Comparison of ENCODE assay signal across 9 cellular contexts in genomic region chr15:90593469-90594158, GRCh38.
A peak's percentile ranks its signal among the peaks of the same experiment; 100 is the strongest.
DNase-seq lines count a peak whose midpoint lies in the region; ATAC-seq, FAIRE-seq and TF ChIP-seq lines count a peak whose summit lies in the region.
"Had no signal": no experiment of that assay in that cellular context is flagged by ENCODE, and none has a peak within 500 bp of the region (broad histone marks: within the 10 kb centered on the region; RNA-seq: fewer than 3 reads in every experiment).

No MANE protein-coding gene starts in this region.

- H3K9me3 Mint-ChIP-seq in activated T-cell treated with anti-CD3 and anti-CD28 coated beads, Interleukin-2, amount 50 U/mL, for 4 hours: no peaks in the 10 kb centered on the region

- H3K4me3 Mint-ChIP-seq in activated T-cell treated with anti-CD3 and anti-CD28 coated beads, Interleukin-2, amount 50 U/mL, for 4 hours: peak overlapping the region; percentile 83

- no peak for TF ChIP-seq CTCF in SU-DHL-6 (IDR thresholded peaks at IDR 0.05; ENCODE audit: insufficient read depth, low read length, poor library complexity, severe bottlenecking)
- no peak for TF ChIP-seq CTCF in pancreas (IDR thresholded peaks at IDR 0.05)

- 73 to 79% methylated on average over 10 of the region's 10 CpGs for WGBS in esophagus, 2 donors
- 87 to 91% methylated on average over 10 of the region's 10 CpGs for WGBS in pancreas, 2 donors

- no peaks in the 10 kb centered on the region for H4K20me1 ChIP-seq in SU-DHL-6 (ENCODE audit: low read depth, low read length)

- H3K79me2 ChIP-seq in SU-DHL-6 (ENCODE audit: insufficient read depth, low read length): no peaks in the 10 kb centered on the region

- no peaks in the 10 kb centered on the region for H3K36me3 ChIP-seq in SU-DHL-6 (ENCODE audit: low read length)
- no peaks in the 10 kb centered on the region for H3K36me3 ChIP-seq in esophagus (ENCODE audit: control insufficient read depth in 2 of 2, insufficient read depth in 2 of 2, low read length in 1 of 2)
- no peaks in the 10 kb centered on the region for H3K36me3 ChIP-seq in pancreas
- H3K36me3 ChIP-seq: cardiac muscle cell had no signal

- no peak for DNase-seq in activated T-cell treated with anti-CD3 and anti-CD28 coated beads, Interleukin-2, amount 50 U/mL, for 4 hours
- DNase-seq in activated T-cell treated with anti-CD3 and anti-CD28 coated beads for 4 hours (no peak), substantia nigra (lab: John Stamatoyannopoulos, UW) (no peak), HCEC 1CT (no peak), pancreas (no peak), NCI-H1436 treated with DMSO at 0.1 percent for 48 hours (lab: John Stamatoyannopoulos, UW) (no peak)

- no peaks in the 10 kb centered on the region for H3K9me2 ChIP-seq in SU-DHL-6 (replicated peaks; ENCODE audit: insufficient read depth, low read length)

- peaks cover 72% of the 10 kb centered on the region for H3K4me1 Mint-ChIP-seq in activated T-cell treated with anti-CD3 and anti-CD28 coated beads, Interleukin-2, amount 50 U/mL, for 4 hours (ENCODE audit: low read depth)

- intact Hi-C loops in pancreas (cut with DNase I): no loop called here

- H3K4me2 ChIP-seq in SU-DHL-6 (ENCODE audit: low read depth, low read length, poor library complexity, severe bottlenecking): peak overlapping the region; percentile 45

- no peak overlapping the region for H3K4me3 ChIP-seq in SU-DHL-6 (ENCODE audit: insufficient read depth, low read length, poor library complexity, severe bottlenecking)
- no peak overlapping the region for H3K4me3 ChIP-seq in esophagus (ENCODE audit: low read depth in 1 of 2, low read length in 2 of 2)
- no peak overlapping the region for H3K4me3 ChIP-seq in pancreas
- H3K4me3 ChIP-seq: cardiac muscle cell had no signal

- no peaks in the 10 kb centered on the region for H3K27me3 Mint-ChIP-seq in activated T-cell treated with anti-CD3 and anti-CD28 coated beads, Interleukin-2, amount 50 U/mL, for 4 hours (ENCODE audit: low read depth)

- FAIRE-seq in pancreas (lab: Jason Lieb, UNC): no peak

- H3K9me3 ChIP-seq in SU-DHL-6 (ENCODE audit: insufficient read depth, low read length) (no peaks in the 10 kb centered on the region), esophagus (ENCODE audit: control insufficient read depth in 2 of 2, insufficient read depth in 1 of 2, low read depth in 1 of 2, low read length in 1 of 2) (no peaks in the 10 kb centered on the region), pancreas (no peaks in the 10 kb centered on the region)

- H3K9ac ChIP-seq in SU-DHL-6 (ENCODE audit: low read length): no peak overlapping the region

- ATAC-seq in activated T-cell treated with anti-CD3 and anti-CD28 coated beads, Interleukin-2, amount 50 U/mL, for 4 hours: no peak
- no peak for ATAC-seq in pancreas

- H3K4me1 ChIP-seq in esophagus (ENCODE audit: control insufficient read depth in 2 of 2, insufficient read depth in 2 of 2, low read length in 1 of 2): peaks cover 6 to 11% of the 10 kb centered on the region in 2 donors
- peaks cover 0 to 7% (median 0%) of the 10 kb centered on the region in 3 donors for H3K4me1 ChIP-seq in pancreas

- peaks cover 23% of the 10 kb centered on the region for H3F3A ChIP-seq in SU-DHL-6 (ENCODE audit: insufficient read depth)

- peaks cover 35% of the 10 kb centered on the region for H3K36me3 Mint-ChIP-seq in activated T-cell treated with anti-CD3 and anti-CD28 coated beads, Interleukin-2, amount 50 U/mL, for 4 hours (ENCODE audit: insufficient read depth)

- H3K27ac ChIP-seq in SU-DHL-6 (ENCODE audit: low read depth, low read length) (peak overlapping the region; percentile 67), esophagus (ENCODE audit: low read depth in 2 of 2, low read length in 1 of 2) (peak overlapping the region; percentile 47 to 54), substantia nigra (ENCODE audit: low read depth, low read length, poor library complexity, severe bottlenecking) (peak overlapping the region; percentile 70), pancreas (peak overlapping the region in 2 of 4 donors; percentile 70 to 80)
- H3K27ac ChIP-seq: cardiac muscle cell had no signal

- no peaks in the 10 kb centered on the region for H3K27me3 ChIP-seq in SU-DHL-6 (ENCODE audit: low read length)
- no peaks in the 10 kb centered on the region for H3K27me3 ChIP-seq in esophagus (ENCODE audit: control insufficient read depth in 1 of 2, insufficient read depth in 2 of 2, low read length in 2 of 2)
- H3K27me3 ChIP-seq in pancreas: no peaks in the 10 kb centered on the region
- H3K27me3 ChIP-seq: cardiac muscle cell had no signal

- H2AFZ ChIP-seq in SU-DHL-6 (ENCODE audit: low read depth, low read length, severe bottlenecking): no peak overlapping the region
